7 cellular contexts compared by ENCODE assay signal in the genomic region with DNA sequence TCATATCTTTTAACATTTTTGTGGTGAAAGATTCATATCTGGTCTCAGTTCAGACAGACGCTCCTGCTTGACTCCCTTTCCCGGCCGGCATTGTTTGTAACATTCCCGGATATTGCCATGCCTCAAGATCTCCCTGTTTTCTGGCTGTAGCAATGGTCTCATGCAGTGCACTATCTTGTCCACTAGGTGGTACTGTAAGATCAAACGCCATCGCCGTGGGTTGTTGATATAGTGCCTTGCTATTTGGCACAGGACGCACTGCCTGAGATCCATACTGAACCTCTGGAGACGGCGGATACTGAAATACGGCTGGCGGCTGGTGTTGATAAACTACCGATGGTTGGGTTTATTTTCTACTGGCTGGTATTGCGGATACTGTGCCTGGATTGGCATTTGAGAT.
DNase-seq lines count a peak whose midpoint lies in the region; TF ChIP-seq lines count a peak whose summit lies in the region.
"Not testable (repeated sequence)": the region's sequence is repeated elsewhere in the genome, so short reads cannot be mapped to it uniquely, and the experiment has no call there.

No MANE protein-coding gene starts in this region.

- intact Hi-C loops in dorsolateral prefrontal cortex (cut with DNase I) = loop anchor here (5.0 kb wide), 1 partner anchor 123 kb away; no protein-coding TSS in a partner anchor
- intact Hi-C loops in spleen (cut with DNase I; ENCODE audit: low total_unique reads) = loop anchor here (10.0 kb wide), 1 partner anchor 120 kb away; no protein-coding TSS in a partner anchor

- not testable (repeated sequence) for H3K9ac ChIP-seq in OCI-LY3 (ENCODE audit: low read length); neural cell (ENCODE audit: low read length)

- H3K27ac Mint-ChIP-seq in CD8-positive, alpha-beta memory T cell; activated naive CD4-positive, alpha-beta T cell treated with anti-CD3 and anti-CD28 coated beads, Interleukin-2, amount 50 U/mL, for 24 hours: not testable (repeated sequence)

- peaks cover 5 to 11% (median 6%) of the 10 kb centered on the region in 3 donors for H3K4me1 Mint-ChIP-seq in CD8-positive, alpha-beta memory T cell
- not testable (repeated sequence) for H3K4me1 Mint-ChIP-seq in activated naive CD4-positive, alpha-beta T cell treated with anti-CD3 and anti-CD28 coated beads, Interleukin-2, amount 50 U/mL, for 24 hours

- H3K79me2 ChIP-seq in OCI-LY3 (ENCODE audit: low read length); neural cell (replicated peaks; ENCODE audit: insufficient read depth, low read length): not testable (repeated sequence)

- H3K4me2 ChIP-seq in OCI-LY3 (ENCODE audit: low read length) = peak overlapping the region; percentile 41; the same call in 1 of the 2 replicates
- H3K4me2 ChIP-seq in neural cell (ENCODE audit: low read length) = not testable (repeated sequence)

- not testable (repeated sequence) for H3K4me3 ChIP-seq in CD8-positive, alpha-beta memory T cell (ENCODE audit: low read length); OCI-LY3 (ENCODE audit: low read length); right atrium auricular region; neural cell (ENCODE audit: low read length); spleen
- H3K4me3 ChIP-seq in dorsolateral prefrontal cortex = peak overlapping the region in 13 of 59 donors; percentile 8 to 36 (median 19)

- not testable (repeated sequence) for DNase-seq in CD8-positive, alpha-beta memory T cell; right atrium auricular region (ENCODE audit: low spot score); spleen
- DNase-seq in dorsolateral prefrontal cortex = peak in 7 of 10 donors; percentile 11 to 47 (median 31)

- not testable (repeated sequence) for TF ChIP-seq POLR2A in spleen (IDR thresholded peaks at IDR 0.05)

- not testable (repeated sequence) for H3K9me3 Mint-ChIP-seq in CD8-positive, alpha-beta memory T cell; activated naive CD4-positive, alpha-beta T cell treated with anti-CD3 and anti-CD28 coated beads, Interleukin-2, amount 50 U/mL, for 24 hours

- not testable (repeated sequence) for H3K9me2 ChIP-seq in neural cell (ENCODE audit: insufficient read depth, low read length)

- not testable (repeated sequence) for H3F3A ChIP-seq in neural cell (ENCODE audit: insufficient read depth, low read length, poor library complexity, severe bottlenecking)

- peak overlapping the region in 6 of 7 donors; percentile 27 to 67 (median 44) for H3K4me3 Mint-ChIP-seq in CD8-positive, alpha-beta memory T cell
- H3K4me3 Mint-ChIP-seq in activated naive CD4-positive, alpha-beta T cell treated with anti-CD3 and anti-CD28 coated beads, Interleukin-2, amount 50 U/mL, for 24 hours = peak overlapping the region; percentile 47

- POLR2A ChIA-PET in CD8-positive, alpha-beta memory T cell (lab: Charles Lee) = not testable (repeated sequence)

- peaks cover 10 to 11% of the 10 kb centered on the region in 2 donors for H3K27me3 Mint-ChIP-seq in CD8-positive, alpha-beta memory T cell
- not testable (repeated sequence) for H3K27me3 Mint-ChIP-seq in activated naive CD4-positive, alpha-beta T cell treated with anti-CD3 and anti-CD28 coated beads, Interleukin-2, amount 50 U/mL, for 24 hours

- H3K27ac ChIP-seq in CD8-positive, alpha-beta memory T cell (ENCODE audit: low read depth, low read length); OCI-LY3 (ENCODE audit: low read length); right atrium auricular region; neural cell (ENCODE audit: low read length); spleen: not testable (repeated sequence)
- H3K27ac ChIP-seq in dorsolateral prefrontal cortex = peak overlapping the region in 1 of 59 donors; percentile 24

- not testable (repeated sequence) for H3K27me3 ChIP-seq in CD8-positive, alpha-beta memory T cell (ENCODE audit: insufficient read depth, low read length, poor library complexity, severe bottlenecking); OCI-LY3 (ENCODE audit: low read depth, low read length); dorsolateral prefrontal cortex; right atrium auricular region; neural cell (ENCODE audit: insufficient read depth, low read depth, low read length); spleen (replicated peaks in 1 of 7)

- TF ChIP-seq CTCF in OCI-LY3 (IDR thresholded peaks at IDR 0.05; ENCODE audit: low read depth, low read length) = not testable (repeated sequence)
- TF ChIP-seq CTCF in dorsolateral prefrontal cortex (IDR thresholded peaks at IDR 0.05 in 54 of 56, conservative IDR thresholded peaks at IDR 0.05 in 2 of 56; ENCODE audit: low read depth in 1 of 56, partially characterized antibody in 56 of 56) = peak in 44 of 56 donors; percentile 11 to 68 (median 40)
- peak; percentile 27 to 61 for TF ChIP-seq CTCF in right atrium auricular region (IDR thresholded peaks at IDR 0.05)
- peak; percentile 47 for TF ChIP-seq CTCF in neural cell (IDR thresholded peaks at IDR 0.05; ENCODE audit: poor library complexity, severe bottlenecking)
- TF ChIP-seq CTCF in spleen (IDR thresholded peaks at IDR 0.05 in 8 of 11, conservative IDR thresholded peaks at IDR 0.05 in 3 of 11) = peak; percentile 28 to 71 (median 56)

- not testable (repeated sequence) for H3K9me3 ChIP-seq in CD8-positive, alpha-beta memory T cell (ENCODE audit: low read length); OCI-LY3 (ENCODE audit: insufficient read depth, low read length); right atrium auricular region; neural cell (ENCODE audit: low read length); spleen

- TF ChIP-seq EP300 in neural cell (conservative IDR thresholded peaks at IDR 0.05; ENCODE audit: poor library complexity, severe bottlenecking) = not testable (repeated sequence)

- H3K36me3 Mint-ChIP-seq in CD8-positive, alpha-beta memory T cell; activated naive CD4-positive, alpha-beta T cell treated with anti-CD3 and anti-CD28 coated beads, Interleukin-2, amount 50 U/mL, for 24 hours: not testable (repeated sequence)

- H2AFZ ChIP-seq in OCI-LY3 (ENCODE audit: low read depth, low read length); neural cell (ENCODE audit: low read depth, low read length): not testable (repeated sequence)

- TF ChIP-seq RAD21 in neural cell (conservative IDR thresholded peaks at IDR 0.05) = peak; percentile 52

- H4K20me1 ChIP-seq in OCI-LY3 (ENCODE audit: insufficient read depth, low read length); neural cell (ENCODE audit: insufficient read depth): not testable (repeated sequence)

- whole genome bisulfite sequencing in spleen, 5 donors = 3 to 12% (median 6%) methylated on average over 6 to 14 of the region's 14 CpGs

- CTCF ChIA-PET in CD8-positive, alpha-beta memory T cell (lab: Charles Lee) = not testable (repeated sequence)

- H3K36me3 ChIP-seq in CD8-positive, alpha-beta memory T cell (ENCODE audit: insufficient read depth, low read length); OCI-LY3 (replicated peaks; ENCODE audit: low read depth, low read length); right atrium auricular region; neural cell (ENCODE audit: insufficient read depth, low read length); spleen: not testable (repeated sequence)

- not testable (repeated sequence) for H3K4me1 ChIP-seq in CD8-positive, alpha-beta memory T cell (ENCODE audit: insufficient read depth, low read length); OCI-LY3 (ENCODE audit: low read length); right atrium auricular region; spleen

TF ChIP-seq in neural cell, 6 proteins besides CTCF, POLR2A, EP300 and RAD21:
- peak; percentile 38 for TF ChIP-seq SMC3 (conservative IDR thresholded peaks at IDR 0.05; ENCODE audit: poor library complexity)
